16 cellular contexts compared by ENCODE assay signal in the genomic region with DNA sequence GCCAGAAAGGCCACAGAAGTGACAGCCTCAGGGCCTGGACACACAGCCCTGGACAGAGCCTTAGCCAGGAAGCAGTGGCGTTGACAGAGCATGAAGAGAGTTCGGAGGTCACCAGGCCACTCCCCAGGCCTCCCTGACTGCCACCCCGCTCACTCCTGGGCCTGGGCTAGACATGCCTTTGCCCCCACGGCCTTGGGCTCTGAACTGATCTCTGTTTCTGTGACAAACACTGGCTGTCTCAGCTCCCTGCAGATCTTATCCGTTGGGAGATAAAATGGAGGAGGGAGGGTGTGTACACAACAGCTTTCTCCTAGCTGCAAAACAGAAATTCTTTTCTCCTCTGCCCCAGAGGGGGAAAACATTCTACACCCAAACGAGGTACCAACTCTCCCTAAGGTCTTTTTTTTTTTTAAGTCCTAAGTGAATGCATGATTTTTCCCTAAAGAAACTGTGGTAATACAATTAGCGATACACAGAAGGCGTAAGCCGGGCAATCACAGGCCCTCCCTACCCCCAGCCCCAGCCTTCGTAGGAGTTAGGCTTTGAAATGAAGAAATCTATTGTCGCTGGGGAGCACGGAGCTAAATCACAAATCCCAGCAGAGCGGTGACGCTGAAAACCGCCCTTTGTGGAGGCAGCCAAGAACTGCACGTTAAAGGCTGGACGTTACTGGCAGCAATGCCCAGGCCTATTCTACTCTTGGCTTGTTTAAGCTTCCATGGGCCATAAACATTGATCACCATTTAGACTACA. TPM values are rescaled to one million over a fixed set of nuclear protein-coding genes. Genes with fewer than 3 reads are reported as not detected.
DNase-seq lines count a peak whose midpoint lies in the region; ATAC-seq, FAIRE-seq and TF ChIP-seq lines count a peak whose summit lies in the region.
"Had no signal": no experiment of that assay in that cellular context is flagged by ENCODE, and none has a peak within 500 bp of the region (broad histone marks: within the 10 kb centered on the region; RNA-seq: fewer than 3 reads in every experiment).

No MANE protein-coding gene starts in this region.

- H4K20me1 ChIP-seq in hepatocyte (ENCODE audit: insufficient read depth, poor library complexity, severe bottlenecking): no peaks in the 10 kb centered on the region

- H3K27ac Mint-ChIP-seq in stimulated activated naive CD8-positive, alpha-beta T cell treated with anti-CD3 and anti-CD28 coated beads, Interleukin-15, amount 100 ng/mL, for 72 hours: no peak overlapping the region

- peak overlapping the region; percentile 51 for H3K4me2 ChIP-seq in hepatocyte

- no peaks in the 10 kb centered on the region for H3K27me3 Mint-ChIP-seq in stimulated activated naive CD8-positive, alpha-beta T cell treated with anti-CD3 and anti-CD28 coated beads, Interleukin-15, amount 100 ng/mL, for 72 hours

- peak overlapping the region; percentile 80 for H3K27ac ChIP-seq in hepatocyte
- H3K27ac ChIP-seq: ascending aorta had no signal

- no peak for TF ChIP-seq CTCF in hepatocyte (IDR thresholded peaks at IDR 0.05; ENCODE audit: poor library complexity)

- H3K27me3 ChIP-seq in hepatocyte (no peaks in the 10 kb centered on the region), neuron (ENCODE audit: insufficient read depth, low read length) (no peaks in the 10 kb centered on the region)
- H3K27me3 ChIP-seq: ascending aorta had no signal

- no peaks in the 10 kb centered on the region for H3K9me3 Mint-ChIP-seq in stimulated activated naive CD8-positive, alpha-beta T cell treated with anti-CD3 and anti-CD28 coated beads, Interleukin-15, amount 100 ng/mL, for 72 hours
- H3K9me3 Mint-ChIP-seq: activated T-cell treated with anti-CD3 and anti-CD28 coated beads, Interleukin-2, amount 50 U/mL, for 4 hours had no signal

- H3K9me3 ChIP-seq in hepatocyte (ENCODE audit: low read depth): no peaks in the 10 kb centered on the region
- H3K9me3 ChIP-seq in neuron (ENCODE audit: low read length): no peaks in the 10 kb centered on the region
- H3K9me3 ChIP-seq: ascending aorta had no signal

- peak overlapping the region; percentile 18 for H2AFZ ChIP-seq in hepatocyte
- no peak overlapping the region for H2AFZ ChIP-seq in neuron (ENCODE audit: low read depth, low read length)

- ATAC-seq in stimulated activated naive CD8-positive, alpha-beta T cell treated with anti-CD3 and anti-CD28 coated beads, Interleukin-15, Interleukin-2, amounts not matched to agents 100 U/mL and 50 U/mL, for 24 hours: peak; percentile 22
- no peak for ATAC-seq in stimulated activated naive CD8-positive, alpha-beta T cell treated with anti-CD3 and anti-CD28 coated beads, Interleukin-15, amount 100 ng/mL, for 72 hours
- ATAC-seq: activated T-cell treated with anti-CD3 and anti-CD28 coated beads, Interleukin-2, amount 50 U/mL, for 4 hours; HCT116; Right ventricle myocardium inferior had no signal

- no peak overlapping the region for H3K4me3 Mint-ChIP-seq in stimulated activated naive CD8-positive, alpha-beta T cell treated with anti-CD3 and anti-CD28 coated beads, Interleukin-15, amount 100 ng/mL, for 72 hours
- H3K4me3 Mint-ChIP-seq: activated T-cell treated with anti-CD3 and anti-CD28 coated beads, Interleukin-2, amount 50 U/mL, for 4 hours had no signal

- WGBS in hepatocyte (ENCODE audit: low lambda C conversion rate, missing lambda C conversion rate): 48% methylated on average over 16 of the region's 17 CpGs

- no peak for FAIRE-seq in RCC 7860 (lab: Jason Lieb, UNC)

- H3K4me3 ChIP-seq in hepatocyte: no peak overlapping the region
- peak overlapping the region; percentile 21 for H3K4me3 ChIP-seq in neuron (ENCODE audit: low read length)
- H3K4me3 ChIP-seq: ascending aorta had no signal

- H3K4me1 Mint-ChIP-seq in stimulated activated naive CD8-positive, alpha-beta T cell treated with anti-CD3 and anti-CD28 coated beads, Interleukin-15, amount 100 ng/mL, for 72 hours: no peaks in the 10 kb centered on the region

- DNase-seq in stimulated activated naive CD8-positive, alpha-beta T cell treated with anti-CD3 and anti-CD28 coated beads, Interleukin-15, Interleukin-2, amounts not matched to agents 100 U/mL and 50 U/mL, for 24 hours: no peak
- DNase-seq in stimulated activated naive CD8-positive, alpha-beta T cell treated with anti-CD3 and anti-CD28 coated beads, Interleukin-15, amount 100 ng/mL, for 72 hours: no peak
- DNase-seq in hepatocyte (ENCODE audit: low spot score) (peak; percentile 40), RCC 7860 (ENCODE audit: low spot score) (no peak), OCI-M1 (lab: John Stamatoyannopoulos, UW) (no peak), GM03348 (ENCODE audit: low spot score) (no peak)
- DNase-seq in stimulated activated CD8-positive, alpha-beta memory T cell treated with anti-CD3 and anti-CD28 coated beads, Interleukin-4, amount 100 ng/mL, for 48 hours: no peak
- DNase-seq: ACHN; activated CD4-positive, alpha-beta T cell treated with anti-CD3 and anti-CD28 coated beads for 48 hours; activated T-cell treated with anti-CD3 and anti-CD28 coated beads, Interleukin-2, amount 50 U/mL, for 4 hours; NCI-H187 treated with DMSO at 0.1 percent for 48 hours; NCI-H524 treated with DMSO at 0.1 percent for 48 hours had no signal

- H3K4me1 ChIP-seq in hepatocyte (ENCODE audit: insufficient read depth): peaks cover 18% of the 10 kb centered on the region
- peaks cover 73% of the 10 kb centered on the region for H3K4me1 ChIP-seq in neuron (ENCODE audit: insufficient read depth, low read length)
- H3K4me1 ChIP-seq: ascending aorta had no signal

- no peaks in the 10 kb centered on the region for H3K79me2 ChIP-seq in hepatocyte

- H3K36me3 ChIP-seq in hepatocyte (replicated peaks; ENCODE audit: insufficient read depth, low read depth): no peaks in the 10 kb centered on the region
- H3K36me3 ChIP-seq in neuron (ENCODE audit: insufficient read depth, low read length): peaks cover 7% of the 10 kb centered on the region
- H3K36me3 ChIP-seq: ascending aorta had no signal

- H3K9me2 ChIP-seq in hepatocyte (replicated peaks; ENCODE audit: insufficient read depth): no peaks in the 10 kb centered on the region

RNA-seq across cellular contexts. Expression of a gene that starts 45.0 kb away (rescaled TPM):
- total RNA-seq in hepatocyte: 6.8 and 8.3 TPM in 2 replicates
- 7.4 and 7.9 TPM in 2 replicates for polyA plus RNA-seq in hepatocyte
